In genomic region chr16:54927125-54928015, GRCh38 we compare ENCODE assay signal across 8 cellular contexts. TPM values are rescaled to one million over a fixed set of nuclear protein-coding genes. Genes with fewer than 3 reads are reported as not detected.
A peak's percentile ranks its signal among the peaks of the same experiment; 100 is the strongest.
DNase-seq lines count a peak whose midpoint lies in the region; ATAC-seq and TF ChIP-seq lines count a peak whose summit lies in the region.

No MANE protein-coding gene starts in this region.

- WGBS in ovary, 3 donors, result 45 to 53% (median 46%) methylated on average over 13 of the region's 13 CpGs

- no peak overlapping the region for H3K27ac Mint-ChIP-seq in central memory CD8-positive, alpha-beta T cell (ENCODE audit: low read depth)

- intact Hi-C loops in ovary (cut with DNase I), result no loop called here

- peaks cover 8% of the 10 kb centered on the region for H3K36me3 Mint-ChIP-seq in central memory CD8-positive, alpha-beta T cell (ENCODE audit: insufficient read depth)

- H3K4me3 ChIP-seq in GM12864 (ENCODE audit: low read depth, low read length) (peak overlapping the region; percentile 68), ovary (peak overlapping the region; percentile 59)

- H3K36me3 ChIP-seq in ovary, result no peaks in the 10 kb centered on the region

- no peaks in the 10 kb centered on the region for H3K9me3 ChIP-seq in ovary

- TF ChIP-seq POLR2A in ovary (IDR thresholded peaks at IDR 0.05), result no peak

- TF ChIP-seq EP300 in ovary (IDR thresholded peaks at IDR 0.05), result no peak

- H3K4me1 Mint-ChIP-seq in central memory CD8-positive, alpha-beta T cell, result peaks cover 31% of the 10 kb centered on the region

- ATAC-seq in central memory CD8-positive, alpha-beta T cell (replicated peaks; ENCODE audit: extremely low read depth, poor library complexity, severe bottlenecking), result no peak
- ATAC-seq in HG02870 (IDR thresholded peaks at IDR 0.05; ENCODE audit: unreplicated experiment), result no peak
- ATAC-seq in HG03280 (IDR thresholded peaks at IDR 0.05; ENCODE audit: unreplicated experiment), result no peak
- no peak for ATAC-seq in GM21390 (IDR thresholded peaks at IDR 0.05; ENCODE audit: unreplicated experiment)

- H3K4me1 ChIP-seq in ovary (ENCODE audit: insufficient read depth), result peaks cover 3% of the 10 kb centered on the region

- no peak overlapping the region for H3K27ac ChIP-seq in ovary

- H3K27me3 Mint-ChIP-seq in central memory CD8-positive, alpha-beta T cell, result peaks cover 73% of the 10 kb centered on the region

- peaks cover 5% of the 10 kb centered on the region for H3K9me3 Mint-ChIP-seq in central memory CD8-positive, alpha-beta T cell

- H3K4me3 Mint-ChIP-seq in central memory CD8-positive, alpha-beta T cell, result peak overlapping the region; percentile 80

- TF ChIP-seq CTCF in GM12864 (IDR thresholded peaks at IDR 0.05; ENCODE audit: low read depth, low read length, missing control alignments) (no peak), ovary (IDR thresholded peaks at IDR 0.05) (no peak)

- no peak for DNase-seq in GM12864 (ENCODE audit: low read depth)
- peak; percentile 69 for DNase-seq in NCI-H146 (lab: John Stamatoyannopoulos, UW)
- no peak for DNase-seq in central memory CD8-positive, alpha-beta T cell (ENCODE audit: low spot score in 2 of 2)
- no peak for DNase-seq in ovary
- DNase-seq in glomerular visceral epithelial cell (ENCODE audit: extremely low spot score), result no peak

- no peaks in the 10 kb centered on the region for H3K27me3 ChIP-seq in ovary

RNA-seq across cellular contexts. Expression of gene IRX5, which starts 3.3 kb away (rescaled TPM):
- 1 to 10 TPM in 1 of 7 donors, under 1 TPM in 6; 0.35 to 9.7 (median 0.60) TPM for total RNA-seq in ovary
- polyA plus RNA-seq in ovary, result 1 to 10 TPM; 1.1 to 1.6 TPM
